Comparison of ENCODE assay signal across 18 cellular contexts in genomic region chr15:91928676-91929075, GRCh38.
DNase-seq lines count a peak whose midpoint lies in the region; ATAC-seq and TF ChIP-seq lines count a peak whose summit lies in the region.
"Had no signal": no experiment of that assay in that cellular context is flagged by ENCODE, and none has a peak within 500 bp of the region (broad histone marks: within the 10 kb centered on the region; RNA-seq: fewer than 3 reads in every experiment).

No MANE protein-coding gene starts in this region.

- peak; percentile 60 for ATAC-seq in left colon
- no peak for ATAC-seq in GM21526 (IDR thresholded peaks at IDR 0.05; ENCODE audit: low FRiP score, unreplicated experiment)
- ATAC-seq: Panc1 had no signal

- TF ChIP-seq EP300 in transverse colon (IDR thresholded peaks at IDR 0.05; ENCODE audit: low read depth), result no peak

- no peak overlapping the region for H3K4me3 ChIP-seq in transverse colon
- H3K4me3 ChIP-seq: SK-N-MC had no signal

- no peaks in the 10 kb centered on the region for H3K9me3 ChIP-seq in transverse colon
- H3K9me3 ChIP-seq: Caco-2 had no signal

- intact Hi-C loops in left colon (cut with DNase I, micrococcal nuclease) (no loop called here), transverse colon (cut with DNase I; ENCODE audit: low total_unique reads) (no loop called here)

- H3K27ac ChIP-seq in transverse colon, result peak overlapping the region in 3 of 4 donors; percentile 25 to 56 (median 50)
- H3K27ac ChIP-seq: 22Rv1, SK-N-MC had no signal

- no peaks in the 10 kb centered on the region for H3K36me3 ChIP-seq in transverse colon

- TF ChIP-seq POLR2A in transverse colon (IDR thresholded peaks at IDR 0.05), result no peak

- 49 to 63% methylated on average over 6 of the region's 6 CpGs for WGBS in transverse colon (ENCODE audit: low coverage in 1 of 2), 2 donors

- peaks cover 13 to 55% (median 32%) of the 10 kb centered on the region in 4 donors for H3K4me1 ChIP-seq in transverse colon
- H3K4me1 ChIP-seq: Caco-2 had no signal

- no peak for TF ChIP-seq CTCF in transverse colon (IDR thresholded peaks at IDR 0.05)

- peak; percentile 73 for DNase-seq in DMS 273 (lab: John Stamatoyannopoulos, UW; ENCODE audit: unreplicated experiment)
- DNase-seq in DMS 273 treated with DMSO at 0.1 percent for 48 hours (lab: John Stamatoyannopoulos, UW), result no peak
- peak; percentile 44 for DNase-seq in NCI-H748 (lab: John Stamatoyannopoulos, UW; ENCODE audit: unreplicated experiment)
- DNase-seq in NCI-H748 treated with DMSO at 0.1 percent for 48 hours (lab: John Stamatoyannopoulos, UW), result no peak
- DNase-seq in left colon, result no peak
- DNase-seq in transverse colon, result no peak
- DNase-seq in NCI-H2196 treated with DMSO at 0.1 percent for 48 hours (lab: John Stamatoyannopoulos, UW; ENCODE audit: unreplicated experiment), result no peak
- DNase-seq: Caco-2; CD4-positive, CD25-positive, alpha-beta regulatory T cell; DMS53; HFFc6; KG1; NCI-H446 treated with DMSO at 0.1 percent for 48 hours; NCI-H82 had no signal

- H3K27me3 ChIP-seq in transverse colon, result no peaks in the 10 kb centered on the region

- in situ Hi-C loops in transverse colon (cut with MboI; ENCODE audit: low pct_ligation_motif_present in 1 of 4, low pct_unique_long_range_greater_than_20kb in 1 of 4, low sequenced_read_pairs in 3 of 4), result no loop called here

Comparison
In these comparisons a context has a peak if more than half of its experiments do, and no peak if none do; other contexts are left out.
1. DNase-seq: peak in DMS 273 (single experiment) and NCI-H748 (single experiment); none in DMS 273 treated with DMSO at 0.1 percent for 48 hours (single experiment), NCI-H748 treated with DMSO at 0.1 percent for 48 hours (single experiment), left colon (0 of 2), transverse colon (single experiment) and NCI-H2196 treated with DMSO at 0.1 percent for 48 hours (single experiment).